In the genomic region with DNA sequence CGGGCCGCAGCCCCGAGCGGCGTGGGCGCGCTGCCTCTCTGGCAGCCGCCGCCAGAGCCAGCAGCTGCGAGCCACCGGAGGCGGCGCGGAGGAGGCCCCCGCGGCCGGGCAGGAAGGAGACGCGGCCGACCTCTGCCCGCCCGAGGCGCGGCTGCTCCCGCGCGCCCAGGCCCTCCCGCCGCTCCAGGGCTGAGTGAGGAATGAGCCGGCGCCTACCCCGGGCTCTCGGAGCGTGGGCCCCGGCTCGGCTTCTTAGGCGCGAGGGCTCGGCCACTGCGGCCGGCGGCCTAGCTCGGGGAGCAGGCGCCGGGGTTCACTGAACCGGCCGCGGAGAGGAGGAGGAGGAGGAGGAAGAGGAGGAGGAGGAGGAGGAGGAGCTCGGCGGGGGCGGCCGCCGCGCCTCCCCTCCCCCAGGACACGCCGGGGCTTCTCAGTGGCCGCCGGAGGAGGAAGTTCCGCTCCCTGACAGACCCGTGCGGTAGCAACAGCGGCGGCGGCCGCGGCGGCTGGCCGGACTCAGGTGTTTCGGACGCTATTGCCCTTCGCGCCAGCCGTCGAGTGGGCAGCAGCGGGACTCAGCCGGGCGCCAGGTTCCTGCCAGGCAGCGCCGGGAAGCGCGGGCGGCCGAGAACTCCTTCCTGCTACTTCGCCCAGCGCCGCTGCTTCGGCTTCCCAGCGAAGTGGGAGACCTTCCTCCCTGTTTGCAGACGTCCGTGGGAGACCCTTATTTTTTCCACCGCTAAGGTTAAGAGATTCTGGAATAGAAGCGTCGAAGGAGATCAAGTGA, we compare ENCODE assay signal across 8 cellular contexts. TPM values are rescaled to one million over a fixed set of nuclear protein-coding genes. Genes with fewer than 3 reads are reported as not detected.
DNase-seq lines count a peak whose midpoint lies in the region; ATAC-seq and TF ChIP-seq lines count a peak whose summit lies in the region.

A gene (plus strand): TSS at position 468 of the 787 bp plus-strand sequence. CDS start 735 bp downstream, outside the sequence.

- H3K27me3 Mint-ChIP-seq in H9 (ENCODE audit: low read depth) (peaks cover 7% of the 10 kb centered on the region), T-helper 17 cell (no peaks in the 10 kb centered on the region)

- H3K23ac ChIP-seq in H9 (ENCODE audit: insufficient read length, low read depth, low read length): no peak within 1 kb of the TSS

- peak within 1 kb of the TSS; percentile 87 for H3K4me3 ChIP-seq in MM.1S (ENCODE audit: low read length)
- peak within 1 kb of the TSS; percentile 62 to 82 for H3K4me3 ChIP-seq in uterus

- H2AK5ac ChIP-seq in H9 (ENCODE audit: insufficient read length, low read length): no peak within 1 kb of the TSS

- H3K4me2 ChIP-seq in H9 (ENCODE audit: insufficient read depth, insufficient read length, low read length): peak within 1 kb of the TSS; percentile 92
- peak within 1 kb of the TSS; percentile 88 for H3K4me2 ChIP-seq in MM.1S (ENCODE audit: low read depth, low read length)

- peak within 1 kb of the TSS; percentile 74 for H3K18ac ChIP-seq in H9 (ENCODE audit: insufficient read length, low read depth, low read length)

- H2AFZ ChIP-seq in H9 (ENCODE audit: low read length): no peak within 1 kb of the TSS
- H2AFZ ChIP-seq in MM.1S (ENCODE audit: low read length): peak within 1 kb of the TSS; percentile 53

- no peaks in the 10 kb centered on the region for H3K36me3 ChIP-seq in MM.1S (replicated peaks; ENCODE audit: insufficient read depth, low read length)
- no peaks in the 10 kb centered on the region for H3K36me3 ChIP-seq in uterus

- H3K4me3 Mint-ChIP-seq in H9: peak within 1 kb of the TSS; percentile 91 to 96
- peak within 1 kb of the TSS; percentile 97 for H3K4me3 Mint-ChIP-seq in T-helper 17 cell

- no peak within 1 kb of the TSS for H4K91ac ChIP-seq in H9 (ENCODE audit: insufficient read length, low read depth, low read length)

- H3K9me3 Mint-ChIP-seq in H9: no peaks in the 10 kb centered on the region

- 0 out of 2 replicates have a peak, but pooled peaks cover 8% of the 10 kb centered on the region for H3F3A ChIP-seq in MM.1S (ENCODE audit: insufficient read depth, low read length)

- no peaks in the 10 kb centered on the region for H3K9me2 ChIP-seq in MM.1S (replicated peaks; ENCODE audit: insufficient read depth, low read length)

- peak; percentile 87 for DNase-seq in GM10266 (ENCODE audit: extremely low spot score)
- peak; percentile 78 for DNase-seq in H9
- DNase-seq in MM.1S: peak; percentile 75
- DNase-seq in T-helper 17 cell: peak; percentile 41 to 65 (median 64)
- DNase-seq in left ventricle myocardium superior: peak; percentile 95
- peak; percentile 37 for DNase-seq in pulmonary artery endothelial cell (ENCODE audit: low read depth, low spot score)
- DNase-seq in uterus: peak; percentile 85 to 86

- H4K5ac ChIP-seq in H9 (ENCODE audit: insufficient read length, low read depth, low read length): no peak within 1 kb of the TSS

- intact Hi-C loops in left ventricle myocardium superior (cut with micrococcal nuclease): no loop called here
- intact Hi-C loops in uterus (cut with DNase I; ENCODE audit: low total_unique reads): no loop called here

- H2BK5ac ChIP-seq in H9 (ENCODE audit: insufficient read length, low read length): no peak within 1 kb of the TSS

- no peak within 1 kb of the TSS for H4K8ac ChIP-seq in H9 (replicated peaks; ENCODE audit: insufficient read length, low read depth, low read length)

- no peak within 1 kb of the TSS for H3T11ph ChIP-seq in H9 (ENCODE audit: low read length)

- no peak within 1 kb of the TSS for H2BK12ac ChIP-seq in H9 (ENCODE audit: insufficient read length, low read depth, low read length)

- H2BK20ac ChIP-seq in H9 (ENCODE audit: low read depth, low read length, poor library complexity, severe bottlenecking): no peak within 1 kb of the TSS

- H3K79me2 ChIP-seq in H9 (ENCODE audit: insufficient read depth, low read length) (peaks cover 4% of the 10 kb centered on the region; the same call in 1 of the 2 replicates), MM.1S (ENCODE audit: low read length) (peaks cover 58% of the 10 kb centered on the region)

- TF ChIP-seq CTCF in GM10266 (IDR thresholded peaks at IDR 0.05; ENCODE audit: control insufficient read depth, insufficient read depth, low read depth, missing control alignments) (no peak), H9 (conservative IDR thresholded peaks at IDR 0.05) (no peak), MM.1S (IDR thresholded peaks at IDR 0.05; ENCODE audit: low read length) (no peak), uterus (IDR thresholded peaks at IDR 0.05) (peak in 2 of 4 experiments; percentile 5 to 16)

- no peak within 1 kb of the TSS; the same call in 1 of the 2 replicates for H2BK15ac ChIP-seq in H9 (ENCODE audit: low read depth, low read length)

- ATAC-seq in T-helper 17 cell (peak; percentile 67), left ventricle myocardium superior (peak; percentile 95)

- peak within 1 kb of the TSS in 2 of 3 experiments; percentile 88 to 98; a peak in 5 of 7 replicates for H3K27ac Mint-ChIP-seq in H9
- H3K27ac Mint-ChIP-seq in T-helper 17 cell: peak within 1 kb of the TSS; percentile 95

- H3K4ac ChIP-seq in H9 (ENCODE audit: low read depth, low read length): no peak within 1 kb of the TSS

- H3K4me1 ChIP-seq in H9 (ENCODE audit: insufficient read depth, low read length) (peaks cover 7% of the 10 kb centered on the region; the same call in 1 of the 2 replicates), MM.1S (ENCODE audit: low read length) (0 out of 2 replicates have a peak, but pooled peaks cover 3% of the 10 kb centered on the region), uterus (peaks cover 0 to 7% of the 10 kb centered on the region in 2 donors)

- no CpG with 5 or more reads among the region's 93 CpGs for WGBS in H9 (ENCODE audit: extremely low coverage, insufficient read length, low lambda C conversion rate)

- peak within 1 kb of the TSS; percentile 93 for H3K14ac ChIP-seq in H9 (ENCODE audit: insufficient read depth, low read length)

- H4K20me1 ChIP-seq in H9 (ENCODE audit: control insufficient read depth, insufficient read depth, insufficient read length) (no peaks in the 10 kb centered on the region), MM.1S (ENCODE audit: insufficient read depth, low read length) (no peaks in the 10 kb centered on the region)

- H3K79me1 ChIP-seq in H9 (ENCODE audit: insufficient read depth, low read depth, low read length, poor library complexity, severe bottlenecking): no peaks in the 10 kb centered on the region

- H2BK120ac ChIP-seq in H9 (ENCODE audit: low read depth, low read length, poor library complexity, severe bottlenecking): no peak within 1 kb of the TSS

- H3K56ac ChIP-seq in H9 (ENCODE audit: insufficient read length, low read depth, low read length): no peak within 1 kb of the TSS

- H3K9me3 ChIP-seq in H9 (ENCODE audit: control insufficient read depth, low read depth, low read length) (no peaks in the 10 kb centered on the region), MM.1S (replicated peaks; ENCODE audit: insufficient read depth, low read length) (no peaks in the 10 kb centered on the region), T-helper 17 cell (ENCODE audit: control insufficient read depth, low read length, poor library complexity, severe bottlenecking) (no peaks in the 10 kb centered on the region), uterus (no peaks in the 10 kb centered on the region)

- H3K27me3 ChIP-seq in H9 (ENCODE audit: insufficient read depth, low read length): no peaks in the 10 kb centered on the region; the same call in 1 of the 2 replicates
- no peaks in the 10 kb centered on the region for H3K27me3 ChIP-seq in MM.1S (replicated peaks; ENCODE audit: insufficient read depth, low read length)
- H3K27me3 ChIP-seq in uterus: no peaks in the 10 kb centered on the region

- H3K23me2 ChIP-seq in H9 (ENCODE audit: insufficient read length, low read depth, low read length, poor library complexity, severe bottlenecking): peaks cover 17% of the 10 kb centered on the region

- H3K36me3 Mint-ChIP-seq in H9 (ENCODE audit: insufficient read depth in 1 of 3, low read depth in 3 of 3) (no peaks in the 10 kb centered on the region; a peak in 1 of 7 replicates), T-helper 17 cell (ENCODE audit: low read depth) (no peaks in the 10 kb centered on the region)

- H3K4me1 Mint-ChIP-seq in H9 (peaks cover 48 to 56% of the 10 kb centered on the region in 2 experiments), T-helper 17 cell (peaks cover 50% of the 10 kb centered on the region)

- TF ChIP-seq POLR2A in uterus (IDR thresholded peaks at IDR 0.05): peak; percentile 58 to 81

- H3K9ac ChIP-seq in H9 (ENCODE audit: extremely low read depth, insufficient read length, low read length) (peak within 1 kb of the TSS; percentile 88), MM.1S (ENCODE audit: low read length) (peak within 1 kb of the TSS; percentile 69)

- H3K27ac ChIP-seq in H9 (ENCODE audit: insufficient read length, low read depth, low read length) (no peak within 1 kb of the TSS), MM.1S (ENCODE audit: low read length) (peak within 1 kb of the TSS; percentile 69; the same call in 1 of the 2 replicates), angular gyrus (ENCODE audit: low read depth, low read length) (peak within 1 kb of the TSS; percentile 86), uterus (peak within 1 kb of the TSS; percentile 98 to 100)

RNA-seq across cellular contexts. Expression of the gene that starts here (rescaled TPM):
- total RNA-seq in H9 (2021): 24.0 and 25.4 TPM in 2 replicates
- 10 to 100 TPM; 51.6 to 52.9 TPM for total RNA-seq in T-helper 17 cell
- total RNA-seq in left ventricle myocardium superior: 24.0 TPM
- 44.2 and 68.2 TPM in 2 replicates for total RNA-seq in pulmonary artery endothelial cell
- 10 to 100 TPM; 23.3 to 77.6 (median 57.0) TPM for total RNA-seq in uterus

Comparison
In these comparisons a context has a peak if more than half of its experiments do, and no peak if none do; other contexts are left out.
1. DNase-seq: peak in every context shown above with its lines; median percentile 95 in left ventricle myocardium superior; 87 in GM10266; 86 in uterus; 78 in H9; 75 in MM.1S; 64 in T-helper 17 cell; 37 in pulmonary artery endothelial cell.